Comparison of ENCODE assay signal across 1 cellular context in genomic region chr5:35245371-35245770, GRCh38. TPM values are rescaled to one million over a fixed set of nuclear protein-coding genes. Genes with fewer than 3 reads are reported as not detected.
"Had no signal": no experiment of that assay in that cellular context is flagged by ENCODE, and none has a peak within 500 bp of the region (broad histone marks: within the 10 kb centered on the region; RNA-seq: fewer than 3 reads in every experiment).

No MANE protein-coding gene starts in this region.

RNA-seq across cellular contexts. Expression of gene PRLR, which starts 15.1 kb away (rescaled TPM):
- polyA plus RNA-seq: cardiac muscle cell had no signal
